ENCODE assay signal across 11 cellular contexts in the genomic region with DNA sequence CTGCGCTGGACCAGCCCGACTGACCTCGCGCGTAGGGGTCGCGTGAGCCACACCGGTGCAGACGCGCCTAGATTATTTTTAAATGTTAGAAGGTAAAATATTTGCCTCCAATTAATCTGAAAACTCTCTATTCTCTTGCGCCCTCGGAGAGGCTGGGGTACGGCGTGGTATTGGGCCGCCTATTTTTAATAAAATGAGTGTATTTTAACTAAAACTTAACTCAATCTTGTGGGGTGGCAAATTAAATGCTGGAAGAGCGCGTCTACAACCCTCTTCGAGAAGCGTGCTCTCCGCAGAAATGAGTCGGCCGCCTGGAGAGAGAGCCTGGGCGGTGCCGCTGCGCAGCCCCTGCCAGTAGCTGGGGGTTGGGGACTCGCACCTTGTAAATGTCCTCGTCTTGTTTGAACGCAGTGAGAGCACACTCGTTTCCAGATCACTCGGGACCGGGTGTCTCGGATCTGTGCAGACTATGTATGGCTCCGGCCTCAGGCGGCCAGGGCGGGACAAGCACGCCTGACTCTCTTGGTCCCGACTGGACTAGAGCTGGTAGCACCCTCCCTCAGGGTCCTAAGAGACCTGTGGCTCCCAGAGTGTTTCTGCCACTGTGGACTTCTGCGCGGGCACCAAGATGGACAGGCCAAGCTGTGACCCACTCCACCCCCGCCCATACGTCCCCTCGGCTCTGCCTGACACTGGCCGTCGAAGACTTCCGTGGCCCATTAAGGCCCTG. TPM values are rescaled to one million over a fixed set of nuclear protein-coding genes. Genes with fewer than 3 reads are reported as not detected.
A peak's percentile ranks its signal among the peaks of the same experiment; 100 is the strongest.
DNase-seq lines count a peak whose midpoint lies in the region; ATAC-seq and TF ChIP-seq lines count a peak whose summit lies in the region.
"Had no signal": no experiment of that assay in that cellular context is flagged by ENCODE, and none has a peak within 500 bp of the region (broad histone marks: within the 10 kb centered on the region; RNA-seq: fewer than 3 reads in every experiment).

No MANE protein-coding gene starts in this region.

- no peaks in the 10 kb centered on the region for H3K36me3 ChIP-seq in hepatocyte (replicated peaks; ENCODE audit: insufficient read depth, low read depth)
- no peaks in the 10 kb centered on the region for H3K36me3 ChIP-seq in vagina
- no peaks in the 10 kb centered on the region for H3K36me3 ChIP-seq in WERI-Rb-1

- no peak overlapping the region for H3K4me3 ChIP-seq in hepatocyte
- peak overlapping the region; percentile 54 to 68 for H3K4me3 ChIP-seq in vagina
- no peak overlapping the region for H3K4me3 ChIP-seq in WERI-Rb-1 (ENCODE audit: low read depth, low read length)
- H3K4me3 ChIP-seq: GM12878 had no signal

- no peak for TF ChIP-seq POLR2A in vagina (IDR thresholded peaks at IDR 0.05)

- no peaks in the 10 kb centered on the region for H3K9me3 ChIP-seq in hepatocyte (ENCODE audit: low read depth)
- no peaks in the 10 kb centered on the region for H3K9me3 ChIP-seq in vagina
- peaks cover 8% of the 10 kb centered on the region for H3K9me3 ChIP-seq in WERI-Rb-1 (ENCODE audit: severe bottlenecking)

- H3K4me3 Mint-ChIP-seq in natural killer cell: peak overlapping the region; percentile 57
- H3K4me3 Mint-ChIP-seq in natural killer cell treated with Interleukin-12 subunit alpha and Interleukin-12 subunit beta and Interleukin-15 and Interleukin-18, amount 100 ng/mL, for 72 hours: no peak overlapping the region
- peak overlapping the region; percentile 72 for H3K4me3 Mint-ChIP-seq in neural crest cell
- no peak overlapping the region for H3K4me3 Mint-ChIP-seq in HFFc6

- H3K27ac ChIP-seq in hepatocyte: no peak overlapping the region
- H3K27ac ChIP-seq in vagina: no peak overlapping the region
- H3K27ac ChIP-seq in WERI-Rb-1: no peak overlapping the region

- TF ChIP-seq CTCF in natural killer cell (IDR thresholded peaks at IDR 0.05) (no peak), hepatocyte (IDR thresholded peaks at IDR 0.05; ENCODE audit: poor library complexity) (no peak), neural crest cell (conservative IDR thresholded peaks at IDR 0.05) (no peak), vagina (IDR thresholded peaks at IDR 0.05) (no peak), WERI-Rb-1 (IDR thresholded peaks at IDR 0.05; ENCODE audit: low read depth, low read length) (no peak), HFFc6 (IDR thresholded peaks at IDR 0.05) (no peak)

- 7% methylated on average over 45 of the region's 45 CpGs for WGBS in hepatocyte (ENCODE audit: low lambda C conversion rate, missing lambda C conversion rate)

- peaks cover 55 to 56% of the 10 kb centered on the region in 2 donors for H3K27me3 Mint-ChIP-seq in natural killer cell (ENCODE audit: low read depth in 2 of 2)
- H3K27me3 Mint-ChIP-seq in natural killer cell treated with Interleukin-12 subunit alpha and Interleukin-12 subunit beta and Interleukin-15 and Interleukin-18, amount 100 ng/mL, for 72 hours: peaks cover 46 to 49% of the 10 kb centered on the region in 2 donors
- H3K27me3 Mint-ChIP-seq in neural crest cell (ENCODE audit: low read depth): peaks cover 97% of the 10 kb centered on the region
- H3K27me3 Mint-ChIP-seq in HFFc6 (ENCODE audit: insufficient read depth): peaks cover 26% of the 10 kb centered on the region

- DNase-seq in natural killer cell (no peak), hepatocyte (ENCODE audit: low spot score) (no peak), neural crest cell (ENCODE audit: low read depth, low spot score) (no peak), vagina (ENCODE audit: extremely low spot score in 2 of 2) (no peak), WERI-Rb-1 (no peak), KG1 (lab: John Stamatoyannopoulos, UW) (no peak), HFFc6 (no peak)
- DNase-seq in natural killer cell treated with Interleukin-12 subunit alpha and Interleukin-12 subunit beta and Interleukin-15 and Interleukin-18, amount 100 ng/mL, for 72 hours (ENCODE audit: low spot score): no peak
- DNase-seq: naive B cell; stimulated activated CD4-positive, alpha-beta T cell treated with anti-CD3 and anti-CD28 coated beads, Interleukin-12 subunit alpha, Interleukin-12 subunit beta, amount 100 ng/mL, for 4 hours had no signal

- no peak for ATAC-seq in natural killer cell
- no peak for ATAC-seq in natural killer cell treated with Interleukin-12 subunit alpha and Interleukin-12 subunit beta and Interleukin-15 and Interleukin-18, amount 100 ng/mL, for 72 hours

- peaks cover 3% of the 10 kb centered on the region for H4K20me1 ChIP-seq in hepatocyte (ENCODE audit: insufficient read depth, poor library complexity, severe bottlenecking)

- H3K27ac Mint-ChIP-seq in natural killer cell (no peak overlapping the region), neural crest cell (ENCODE audit: unreplicated experiment) (no peak overlapping the region), HFFc6 (no peak overlapping the region)
- H3K27ac Mint-ChIP-seq in natural killer cell treated with Interleukin-12 subunit alpha and Interleukin-12 subunit beta and Interleukin-15 and Interleukin-18, amount 100 ng/mL, for 72 hours: no peak overlapping the region

- H3K27me3 ChIP-seq in hepatocyte (peaks cover 72% of the 10 kb centered on the region), vagina (no peaks in the 10 kb centered on the region), WERI-Rb-1 (ENCODE audit: insufficient read depth, low read depth, severe bottlenecking) (peaks cover 97% of the 10 kb centered on the region)

- peak overlapping the region; percentile 98 for H3K4me2 ChIP-seq in hepatocyte

- H3K36me3 Mint-ChIP-seq in natural killer cell: no peaks in the 10 kb centered on the region
- H3K36me3 Mint-ChIP-seq in natural killer cell treated with Interleukin-12 subunit alpha and Interleukin-12 subunit beta and Interleukin-15 and Interleukin-18, amount 100 ng/mL, for 72 hours: no peaks in the 10 kb centered on the region
- H3K36me3 Mint-ChIP-seq in neural crest cell (ENCODE audit: low read depth): no peaks in the 10 kb centered on the region
- no peaks in the 10 kb centered on the region for H3K36me3 Mint-ChIP-seq in HFFc6 (ENCODE audit: low read depth)

- H3K9me3 Mint-ChIP-seq in natural killer cell (no peaks in the 10 kb centered on the region), neural crest cell (no peaks in the 10 kb centered on the region), HFFc6 (no peaks in the 10 kb centered on the region)
- no peaks in the 10 kb centered on the region for H3K9me3 Mint-ChIP-seq in natural killer cell treated with Interleukin-12 subunit alpha and Interleukin-12 subunit beta and Interleukin-15 and Interleukin-18, amount 100 ng/mL, for 72 hours

- H2AFZ ChIP-seq in hepatocyte: no peak overlapping the region

- H3K9me2 ChIP-seq in hepatocyte (replicated peaks; ENCODE audit: insufficient read depth): no peaks in the 10 kb centered on the region

- H3K4me1 Mint-ChIP-seq in natural killer cell (peaks cover 0 to 21% of the 10 kb centered on the region in 2 donors), neural crest cell (peaks cover 18% of the 10 kb centered on the region), HFFc6 (ENCODE audit: low read depth) (no peaks in the 10 kb centered on the region)
- H3K4me1 Mint-ChIP-seq in natural killer cell treated with Interleukin-12 subunit alpha and Interleukin-12 subunit beta and Interleukin-15 and Interleukin-18, amount 100 ng/mL, for 72 hours (ENCODE audit: low read depth in 2 of 2): peaks cover 4 to 7% of the 10 kb centered on the region in 2 donors

- intact Hi-C loops in natural killer cell (cut with micrococcal nuclease) (no loop called here), vagina (cut with DNase I) (loop anchor here (5.0 to 10.0 kb wide), 2 partner anchors 536 to 804 kb away; no protein-coding TSS in a partner anchor)

- H3K79me2 ChIP-seq in hepatocyte: no peaks in the 10 kb centered on the region

- H3K4me1 ChIP-seq in hepatocyte (ENCODE audit: insufficient read depth) (peaks cover 19% of the 10 kb centered on the region), vagina (peaks cover 9% of the 10 kb centered on the region)

RNA-seq across cellular contexts. Expression of a gene that starts 2.0 kb away (rescaled TPM):
- total RNA-seq in natural killer cell: 10 to 100 TPM; 10.3 to 38.9 (median 19.7) TPM
- 1 to 10 TPM in 1 of 2 donors, under 1 TPM in 1; 0.64 to 1.6 TPM for total RNA-seq in natural killer cell treated with Interleukin-12 subunit alpha and Interleukin-12 subunit beta and Interleukin-15 and Interleukin-18, amount 100 ng/mL, for 72 hours
- 3.4 and 3.7 TPM in 2 replicates for total RNA-seq in hepatocyte
- 4.1 and 5.7 TPM in 2 replicates for polyA plus RNA-seq in hepatocyte
- total RNA-seq in neural crest cell: 1.6 and 1.9 TPM in 2 replicates
- 80.5 TPM for total RNA-seq in vagina
- total RNA-seq in HFFc6 (2021; fragmentation: NEBNext Ultra II Directional; extraction: Animal tissue kit (Norgen Biotek cat#: 25700)): under 1 TPM in 1 of 6 experiments, not detected in 5; 0.05 TPM
- total RNA-seq: GM12878 had no signal

Comparison
In these comparisons a context has a peak if more than half of its experiments do, and no peak if none do; other contexts are left out.
1. H3K4me3 Mint-ChIP-seq: peak in natural killer cell (single experiment) and neural crest cell (single experiment); none in natural killer cell treated with Interleukin-12 subunit alpha and Interleukin-12 subunit beta and Interleukin-15 and Interleukin-18, amount 100 ng/mL, for 72 hours (single experiment) and HFFc6 (single experiment).
2. H3K4me3 ChIP-seq: peak in vagina (2 of 2); none in hepatocyte (single experiment) and WERI-Rb-1 (single experiment).